ENCODE assay signal across 8 cellular contexts in the genomic region with DNA sequence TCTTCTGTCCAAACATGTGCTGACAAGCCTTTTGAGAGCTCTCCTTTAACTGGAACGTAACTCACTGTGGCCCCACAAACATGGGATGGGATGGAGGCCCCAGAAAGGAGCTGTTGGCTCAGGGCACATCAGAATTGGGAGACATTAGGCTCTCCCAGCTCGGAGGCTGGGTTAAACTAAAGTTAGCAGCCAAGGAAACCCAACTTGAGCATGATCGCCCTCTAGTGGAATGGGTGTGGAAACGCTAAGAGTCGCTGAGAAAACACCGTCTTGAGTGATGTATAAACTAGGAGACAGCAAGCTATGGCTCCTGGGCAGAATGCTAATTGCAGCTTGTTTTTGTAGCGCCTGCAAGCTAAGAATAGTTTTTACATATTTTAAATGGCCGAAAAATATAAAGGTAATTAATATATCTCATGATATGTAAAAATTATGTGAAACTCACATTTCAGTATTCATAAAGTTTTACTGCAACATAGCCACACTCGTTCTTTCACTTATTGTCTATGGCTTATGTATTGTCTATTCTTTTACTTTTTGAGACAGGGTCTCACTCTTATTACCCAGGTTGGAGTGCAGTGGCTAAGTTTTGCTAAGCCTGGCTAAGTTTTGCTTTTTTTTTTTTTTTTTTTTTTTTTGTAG.
DNase-seq lines count a peak whose midpoint lies in the region; ATAC-seq and TF ChIP-seq lines count a peak whose summit lies in the region.

No MANE protein-coding gene starts in this region.

- no peaks in the 10 kb centered on the region for H3K9me3 Mint-ChIP-seq in activated naive CD8-positive, alpha-beta T cell treated with anti-CD3 and anti-CD28 coated beads for 36 hours

- no peak overlapping the region for H3K4me3 ChIP-seq in ACC112 (ENCODE audit: low read depth, low read length)
- no peak overlapping the region for H3K4me3 ChIP-seq in GM12875 (ENCODE audit: low read depth, low read length)
- H3K4me3 ChIP-seq in Loucy (ENCODE audit: low read length, poor library complexity, severe bottlenecking) = peak overlapping the region; percentile 39
- H3K4me3 ChIP-seq in heart left ventricle = peak overlapping the region in 1 of 12 donors; percentile 21
- no peak overlapping the region for H3K4me3 ChIP-seq in psoas muscle

- no peak overlapping the region for H3K9ac ChIP-seq in Loucy (ENCODE audit: low read depth, low read length, poor library complexity, severe bottlenecking)

- no peaks in the 10 kb centered on the region for H3K9me2 ChIP-seq in Loucy (replicated peaks; ENCODE audit: low read depth, low read length)

- H3K27me3 ChIP-seq in ACC112 (ENCODE audit: insufficient read depth, low read length) = no peaks in the 10 kb centered on the region
- H3K27me3 ChIP-seq in Loucy (ENCODE audit: insufficient read depth, low read length, poor library complexity, severe bottlenecking) = no peaks in the 10 kb centered on the region
- no peaks in the 10 kb centered on the region for H3K27me3 ChIP-seq in heart left ventricle
- peaks cover 0 to 3% (median 0%) of the 10 kb centered on the region in 3 donors for H3K27me3 ChIP-seq in psoas muscle (ENCODE audit: insufficient read depth in 3 of 3, low read length in 2 of 3)

- H3K27ac ChIP-seq in ACC112 (ENCODE audit: low read depth, low read length) (no peak overlapping the region), heart left ventricle (peak overlapping the region in 1 of 12 donors; percentile 32), psoas muscle (no peak overlapping the region)

- no peaks in the 10 kb centered on the region for H4K20me1 ChIP-seq in Loucy (ENCODE audit: insufficient read depth, low read length, poor library complexity, severe bottlenecking)

- H3K4me1 ChIP-seq in ACC112 (ENCODE audit: control insufficient read depth, insufficient read depth, low read length, unreplicated experiment) = peaks cover 8% of the 10 kb centered on the region
- no peaks in the 10 kb centered on the region for H3K4me1 ChIP-seq in Loucy (ENCODE audit: insufficient read depth, low read length, poor library complexity, severe bottlenecking)
- peaks cover 0 to 34% (median 19%) of the 10 kb centered on the region in 12 donors for H3K4me1 ChIP-seq in heart left ventricle
- H3K4me1 ChIP-seq in psoas muscle = no peaks in the 10 kb centered on the region

- no peaks in the 10 kb centered on the region for H3F3A ChIP-seq in Loucy (ENCODE audit: low read depth)

- no peak for TF ChIP-seq POLR2A in heart left ventricle (IDR thresholded peaks at IDR 0.05)

- H3K27me3 Mint-ChIP-seq in activated naive CD8-positive, alpha-beta T cell treated with anti-CD3 and anti-CD28 coated beads for 36 hours = peaks cover 4% of the 10 kb centered on the region

- no peaks in the 10 kb centered on the region for H3K36me3 ChIP-seq in ACC112 (ENCODE audit: insufficient read depth, low read length)
- H3K36me3 ChIP-seq in Loucy (ENCODE audit: insufficient read depth, low read length) = no peaks in the 10 kb centered on the region
- H3K36me3 ChIP-seq in heart left ventricle = no peaks in the 10 kb centered on the region
- no peaks in the 10 kb centered on the region for H3K36me3 ChIP-seq in psoas muscle (ENCODE audit: insufficient read depth in 1 of 2, low read depth in 1 of 2)

- DNase-seq in RPMI7951 (ENCODE audit: low read depth) (peak; percentile 77), heart left ventricle (peak in 3 of 5 donors; percentile 44 to 58 (median 54)), psoas muscle (no peak)
- peak; percentile 49 for DNase-seq in activated naive CD8-positive, alpha-beta T cell treated with anti-CD3 and anti-CD28 coated beads for 36 hours

- peak overlapping the region; percentile 75 for H2AFZ ChIP-seq in ACC112 (ENCODE audit: low read length, unreplicated experiment)
- peak overlapping the region; percentile 69 for H2AFZ ChIP-seq in Loucy (ENCODE audit: low read length)

- no peak overlapping the region for H3K4me3 Mint-ChIP-seq in activated naive CD8-positive, alpha-beta T cell treated with anti-CD3 and anti-CD28 coated beads for 36 hours

- no peak overlapping the region for H3K4me2 ChIP-seq in Loucy (ENCODE audit: low read depth, low read length, poor library complexity, severe bottlenecking)

- H3K9me3 ChIP-seq in Loucy (ENCODE audit: insufficient read depth, low read depth, low read length) = no peaks in the 10 kb centered on the region
- no peaks in the 10 kb centered on the region for H3K9me3 ChIP-seq in heart left ventricle
- no peaks in the 10 kb centered on the region for H3K9me3 ChIP-seq in psoas muscle

- WGBS in heart left ventricle, 4 donors = 10 to 13% (median 11%) methylated on average over 9 of the region's 9 CpGs
- 18 to 23% (median 21%) methylated on average over 9 of the region's 9 CpGs for WGBS in psoas muscle, 3 donors

- H3K36me3 Mint-ChIP-seq in activated naive CD8-positive, alpha-beta T cell treated with anti-CD3 and anti-CD28 coated beads for 36 hours = no peaks in the 10 kb centered on the region

- H3K4me1 Mint-ChIP-seq in activated naive CD8-positive, alpha-beta T cell treated with anti-CD3 and anti-CD28 coated beads for 36 hours = no peaks in the 10 kb centered on the region

- peak in 3 of 4 donors; percentile 39 to 41 (median 41) for ATAC-seq in heart left ventricle
- ATAC-seq in psoas muscle = peak; percentile 49 to 79 (median 71)
- ATAC-seq in HG02610 (IDR thresholded peaks at IDR 0.05; ENCODE audit: unreplicated experiment) = no peak

- H3K27ac Mint-ChIP-seq in activated naive CD8-positive, alpha-beta T cell treated with anti-CD3 and anti-CD28 coated beads for 36 hours = no peak overlapping the region

- TF ChIP-seq CTCF in GM12875 (IDR thresholded peaks at IDR 0.05; ENCODE audit: borderline replicate concordance, insufficient read depth, low read depth, low read length) = peak; percentile 85
- TF ChIP-seq CTCF in Loucy (conservative IDR thresholded peaks at IDR 0.05; ENCODE audit: low read length) = peak; percentile 86
- peak; percentile 70 to 89 (median 82) for TF ChIP-seq CTCF in heart left ventricle (IDR thresholded peaks at IDR 0.05)
- peak; percentile 70 for TF ChIP-seq CTCF in psoas muscle (IDR thresholded peaks at IDR 0.05)

- no peaks in the 10 kb centered on the region for H3K79me2 ChIP-seq in ACC112 (ENCODE audit: control insufficient read depth, insufficient read depth, low read length, unreplicated experiment)
- H3K79me2 ChIP-seq in Loucy (ENCODE audit: insufficient read depth, low read length) = no peaks in the 10 kb centered on the region

- intact Hi-C loops in heart left ventricle (cut with DNase I) (loop anchor here in 6 of 10 donors (1.0 to 5.0 kb wide), 4 partner anchors 71 to 75 kb away; no protein-coding TSS in a partner anchor), psoas muscle (cut with DNase I) (loop anchor here in 1 of 2 donors (5.0 kb wide), 1 partner anchor 71 kb away; no protein-coding TSS in a partner anchor)

Comparison
In these comparisons a context has a peak if more than half of its experiments do, and no peak if none do; other contexts are left out.
1. DNase-seq: peak in RPMI7951 (single experiment), activated naive CD8-positive, alpha-beta T cell treated with anti-CD3 and anti-CD28 coated beads for 36 hours (single experiment) and heart left ventricle (3 of 5); none in psoas muscle (0 of 2).
2. Peak in every context shown above with its lines, with median percentiles within 50 percentile points of each other: CTCF ChIP-seq.